Comparison of ENCODE assay signal across 12 cellular contexts in the genomic region with DNA sequence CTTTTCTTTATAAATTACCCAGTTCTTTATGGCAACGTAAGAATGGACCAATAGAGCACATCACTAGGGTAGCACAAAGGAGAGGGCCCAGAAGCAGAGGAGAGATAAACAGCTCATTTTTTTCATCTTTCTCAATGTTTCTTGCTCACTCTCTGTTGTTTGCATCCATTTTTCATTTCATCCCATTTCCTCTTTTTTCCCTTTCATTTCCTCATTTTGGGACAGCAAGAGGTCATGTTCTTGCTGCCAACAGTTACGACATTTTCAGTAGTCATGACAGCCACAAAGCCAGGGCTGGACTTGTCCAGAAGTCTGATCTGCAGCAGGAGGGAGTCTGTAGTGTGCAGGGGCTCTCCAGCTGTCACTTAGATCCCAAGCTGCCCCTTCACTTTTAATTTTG. TPM values are rescaled to one million over a fixed set of nuclear protein-coding genes. Genes with fewer than 3 reads are reported as not detected.
A peak's percentile ranks its signal among the peaks of the same experiment; 100 is the strongest.
DNase-seq lines count a peak whose midpoint lies in the region; ATAC-seq and TF ChIP-seq lines count a peak whose summit lies in the region.
"Had no signal": no experiment of that assay in that cellular context is flagged by ENCODE, and none has a peak within 500 bp of the region (broad histone marks: within the 10 kb centered on the region; RNA-seq: fewer than 3 reads in every experiment).

No MANE protein-coding gene starts in this region.

- H3K9me2 ChIP-seq in MM.1S (replicated peaks; ENCODE audit: insufficient read depth, low read length), result no peaks in the 10 kb centered on the region

- peaks cover 0 to 26% (median 19%) of the 10 kb centered on the region in 8 donors for H3K9me3 ChIP-seq in spleen
- H3K9me3 ChIP-seq in vagina, result no peaks in the 10 kb centered on the region
- no peaks in the 10 kb centered on the region for H3K9me3 ChIP-seq in MM.1S (replicated peaks; ENCODE audit: insufficient read depth, low read length)
- peaks cover 0 to 5% of the 10 kb centered on the region in 2 donors for H3K9me3 ChIP-seq in transverse colon

- 32 to 63% (median 37%) methylated on average over 2 of the region's 2 CpGs for WGBS in spleen, 5 donors
- 48 to 66% methylated on average over 2 of the region's 2 CpGs for WGBS in transverse colon (ENCODE audit: low coverage in 1 of 2), 2 donors

- H3K4me1 ChIP-seq in spleen (peaks cover 0 to 40% (median 12%) of the 10 kb centered on the region in 6 donors), vagina (no peaks in the 10 kb centered on the region), MM.1S (ENCODE audit: low read length) (no peaks in the 10 kb centered on the region), transverse colon (peaks cover 0 to 15% (median 0%) of the 10 kb centered on the region in 4 donors)

- no peak overlapping the region for H3K4me2 ChIP-seq in MM.1S (ENCODE audit: low read depth, low read length)

- peaks cover 0 to 6% (median 0%) of the 10 kb centered on the region in 6 donors for H3K36me3 ChIP-seq in spleen
- no peaks in the 10 kb centered on the region for H3K36me3 ChIP-seq in vagina
- no peaks in the 10 kb centered on the region for H3K36me3 ChIP-seq in MM.1S (replicated peaks; ENCODE audit: insufficient read depth, low read length)
- H3K36me3 ChIP-seq in transverse colon, result no peaks in the 10 kb centered on the region

- H3K27me3 ChIP-seq in spleen (replicated peaks in 1 of 7), result no peaks in the 10 kb centered on the region
- no peaks in the 10 kb centered on the region for H3K27me3 ChIP-seq in vagina
- no peaks in the 10 kb centered on the region for H3K27me3 ChIP-seq in MM.1S (replicated peaks; ENCODE audit: insufficient read depth, low read length)
- H3K27me3 ChIP-seq in transverse colon, result no peaks in the 10 kb centered on the region

- H3K27ac ChIP-seq in spleen (peak overlapping the region in 7 of 8 donors; percentile 52 to 89 (median 72)), vagina (no peak overlapping the region), MM.1S (ENCODE audit: low read length) (no peak overlapping the region), transverse colon (peak overlapping the region in 2 of 4 donors; percentile 7 to 24)

- no peak overlapping the region for H3K9ac ChIP-seq in MM.1S (ENCODE audit: low read length)

- peak; percentile 26 for DNase-seq in NAMALWA (ENCODE audit: low spot score)
- DNase-seq in Right ventricle myocardium superior, result no peak
- no peak for DNase-seq in spleen
- no peak for DNase-seq in vagina (ENCODE audit: extremely low spot score in 2 of 2)
- DNase-seq in MM.1S, result no peak
- no peak for DNase-seq in cerebellar cortex (ENCODE audit: low spot score)
- DNase-seq in transverse colon, result no peak
- DNase-seq: activated CD4-positive, alpha-beta T cell treated with anti-CD3 and anti-CD28 coated beads, Interleukin-2, amount 50 U/mL, for 48 hours; EL; NCI-H2029 treated with DMSO at 0.1 percent for 48 hours; SHP77 had no signal

- no peak for TF ChIP-seq POLR2A in spleen (IDR thresholded peaks at IDR 0.05)
- TF ChIP-seq POLR2A in vagina (IDR thresholded peaks at IDR 0.05), result no peak
- TF ChIP-seq POLR2A in transverse colon (IDR thresholded peaks at IDR 0.05), result no peak

- ATAC-seq in GM21390 (IDR thresholded peaks at IDR 0.05; ENCODE audit: unreplicated experiment), result peak; percentile 51
- peak; percentile 94 for ATAC-seq in Right ventricle myocardium superior (ENCODE audit: poor library complexity)

- intact Hi-C loops in Right ventricle myocardium superior (cut with DNase I) (no loop called here), spleen (cut with DNase I; ENCODE audit: low total_unique reads) (no loop called here), vagina (cut with DNase I) (no loop called here), transverse colon (cut with DNase I; ENCODE audit: low total_unique reads) (no loop called here)

- no peak overlapping the region for H3K4me3 ChIP-seq in spleen
- no peak overlapping the region for H3K4me3 ChIP-seq in vagina
- no peak overlapping the region for H3K4me3 ChIP-seq in MM.1S (ENCODE audit: low read length)
- H3K4me3 ChIP-seq in transverse colon, result no peak overlapping the region

- H4K20me1 ChIP-seq in MM.1S (ENCODE audit: insufficient read depth, low read length), result no peaks in the 10 kb centered on the region

- in situ Hi-C loops in transverse colon (cut with MboI; ENCODE audit: low pct_ligation_motif_present in 1 of 4, low pct_unique_long_range_greater_than_20kb in 1 of 4, low sequenced_read_pairs in 3 of 4), result no loop called here

- H2AFZ ChIP-seq in MM.1S (ENCODE audit: low read length), result no peak overlapping the region

- H3K79me2 ChIP-seq in MM.1S (ENCODE audit: low read length), result no peaks in the 10 kb centered on the region

- TF ChIP-seq CTCF in spleen (IDR thresholded peaks at IDR 0.05 in 8 of 11, conservative IDR thresholded peaks at IDR 0.05 in 3 of 11), result no peak
- TF ChIP-seq CTCF in vagina (IDR thresholded peaks at IDR 0.05), result no peak
- TF ChIP-seq CTCF in MM.1S (IDR thresholded peaks at IDR 0.05; ENCODE audit: low read length), result no peak
- no peak for TF ChIP-seq CTCF in transverse colon (IDR thresholded peaks at IDR 0.05)

- no peaks in the 10 kb centered on the region for H3F3A ChIP-seq in MM.1S (ENCODE audit: insufficient read depth, low read length)

- TF ChIP-seq EP300 in transverse colon (IDR thresholded peaks at IDR 0.05; ENCODE audit: low read depth), result no peak

RNA-seq across cellular contexts. Expression of a gene that starts 52.7 kb away (rescaled TPM):
- total RNA-seq in Right ventricle myocardium superior (17.1 TPM), spleen (100 to 1,000 TPM in 2 of 7 donors, 10 to 100 TPM in 5; 50.4 to 121 (median 73.6) TPM), vagina (88.9 TPM), transverse colon (1 to 10 TPM; 2.0 to 9.6 (median 5.5) TPM)
- 10 to 100 TPM; 17.7 to 26.4 (median 22.6) TPM for polyA plus RNA-seq in spleen

Comparison
In these comparisons a context has a peak if more than half of its experiments do, and no peak if none do; other contexts are left out.
1. H3K27ac ChIP-seq: peak in spleen (7 of 8); none in vagina (single experiment) and MM.1S (single experiment).